Comparison of ENCODE assay signal across 13 cellular contexts in genomic region chr6:153167026-153167891, GRCh38. TPM values are rescaled to one million over a fixed set of nuclear protein-coding genes. Genes with fewer than 3 reads are reported as not detected.
DNase-seq lines count a peak whose midpoint lies in the region; ATAC-seq, FAIRE-seq and TF ChIP-seq lines count a peak whose summit lies in the region.
"Had no signal": no experiment of that assay in that cellular context is flagged by ENCODE, and none has a peak within 500 bp of the region (broad histone marks: within the 10 kb centered on the region; RNA-seq: fewer than 3 reads in every experiment).

No MANE protein-coding gene starts in this region.

- DNase-seq in H54 (ENCODE audit: insufficient read length, low spot score) (peak; percentile 4), SK-N-MC (ENCODE audit: low read depth, low spot score) (no peak), fibroblast of mammary gland (ENCODE audit: low read depth) (peak; percentile 95), smooth muscle cell (lab: John Stamatoyannopoulos, UW; ENCODE audit: unreplicated experiment) (no peak), NOMO-1 treated with dmso at 0.1 percent for 144 hours (lab: John Stamatoyannopoulos, UW; ENCODE audit: unreplicated experiment) (no peak)
- no peak for DNase-seq in effector CD4-positive, alpha-beta T cell
- DNase-seq: activated T-cell treated with anti-CD3 and anti-CD28 coated beads, Interleukin-2, amount 50 U/mL, for 24 hours; effector memory CD8-positive, alpha-beta T cell; NCI-H1930; stimulated activated CD4-positive, alpha-beta T cell treated with anti-CD3 and anti-CD28 coated beads, Interleukin-12 subunit alpha, Interleukin-12 subunit beta, amount 100 ng/mL, for 4 hours; substantia nigra; T-helper 1 cell had no signal

- peaks cover 20% of the 10 kb centered on the region for H3F3A ChIP-seq in smooth muscle cell (ENCODE audit: low read depth)

- no peaks in the 10 kb centered on the region for H3K79me2 ChIP-seq in smooth muscle cell (ENCODE audit: low read depth)

- H3K4me3 ChIP-seq in SK-N-MC = peak overlapping the region; percentile 35
- no peak overlapping the region for H3K4me3 ChIP-seq in fibroblast of mammary gland (ENCODE audit: control insufficient read depth, low read depth, low read length)
- peak overlapping the region; percentile 26 for H3K4me3 ChIP-seq in smooth muscle cell

- TF ChIP-seq POLR2A in H54 (IDR thresholded peaks at IDR 0.05; ENCODE audit: low read depth, low read length) = no peak

- no peak for ATAC-seq in HG03460 (IDR thresholded peaks at IDR 0.05; ENCODE audit: unreplicated experiment)
- ATAC-seq: effector memory CD8-positive, alpha-beta T cell had no signal

- FAIRE-seq in H54 (lab: Jason Lieb, UNC) = peak; percentile 75

- peak overlapping the region; percentile 16; the same call in 1 of the 2 replicates for H3K27ac ChIP-seq in SK-N-MC
- peak overlapping the region; percentile 95 for H3K27ac ChIP-seq in smooth muscle cell (ENCODE audit: low read depth)

- 11% methylated on average over 9 of the region's 9 CpGs for WGBS in smooth muscle cell (ENCODE audit: low lambda C conversion rate)

- H3K9ac ChIP-seq in SK-N-MC (ENCODE audit: insufficient read length) = no peak overlapping the region
- peak overlapping the region; percentile 79 for H3K9ac ChIP-seq in smooth muscle cell (ENCODE audit: low read depth)

- H3K4me1 ChIP-seq in smooth muscle cell (ENCODE audit: low read depth) = peaks cover 19% of the 10 kb centered on the region

- peak overlapping the region; percentile 86 for H3K4me2 ChIP-seq in smooth muscle cell

- no peaks in the 10 kb centered on the region for H4K20me1 ChIP-seq in smooth muscle cell (ENCODE audit: low read depth)

- H3K36me3 ChIP-seq in SK-N-MC (ENCODE audit: insufficient read depth, low read length) (no peaks in the 10 kb centered on the region), smooth muscle cell (ENCODE audit: low read depth) (no peaks in the 10 kb centered on the region)

- no peaks in the 10 kb centered on the region for H3K27me3 ChIP-seq in smooth muscle cell (ENCODE audit: low read depth)

- no peak for TF ChIP-seq CTCF in fibroblast of mammary gland (conservative IDR thresholded peaks at IDR 0.05; ENCODE audit: control insufficient read depth, insufficient read depth, low read depth, low read length)
- TF ChIP-seq CTCF in smooth muscle cell (IDR thresholded peaks at IDR 0.05; ENCODE audit: borderline replicate concordance, insufficient read depth, poor library complexity, severe bottlenecking) = no peak

- no peaks in the 10 kb centered on the region for H3K9me3 ChIP-seq in SK-N-MC (ENCODE audit: low read depth, low read length)
- no peaks in the 10 kb centered on the region for H3K9me3 ChIP-seq in smooth muscle cell (replicated peaks; ENCODE audit: low read depth)

- peak overlapping the region; percentile 71 for H2AFZ ChIP-seq in smooth muscle cell (ENCODE audit: low read depth)

RNA-seq across cellular contexts. Expression of gene RGS17, which starts 36.2 kb away (rescaled TPM):
- total RNA-seq in smooth muscle cell = 1.9 and 2.7 TPM in 2 replicates
- 1.7 TPM in 2 replicates for polyA plus RNA-seq in smooth muscle cell

Comparison
In these comparisons a context has a peak if more than half of its experiments do, and no peak if none do; other contexts are left out.
1. DNase-seq: peak in H54 (single experiment) and fibroblast of mammary gland (single experiment); none in SK-N-MC (single experiment), smooth muscle cell (single experiment), effector CD4-positive, alpha-beta T cell (single experiment) and NOMO-1 treated with dmso at 0.1 percent for 144 hours (single experiment).